ENCODE assay signal across 13 cellular contexts in genomic region chr3:58234516-58234931, GRCh38. TPM values are rescaled to one million over a fixed set of nuclear protein-coding genes. Genes with fewer than 3 reads are reported as not detected.
A peak's percentile ranks its signal among the peaks of the same experiment; 100 is the strongest.
DNase-seq lines count a peak whose midpoint lies in the region; ATAC-seq and TF ChIP-seq lines count a peak whose summit lies in the region.
"Had no signal": no experiment of that assay in that cellular context is flagged by ENCODE, and none has a peak within 500 bp of the region (broad histone marks: within the 10 kb centered on the region; RNA-seq: fewer than 3 reads in every experiment).

No MANE protein-coding gene starts in this region.

- intact Hi-C loops in mucosa of descending colon (cut with DNase I, micrococcal nuclease), result no loop called here

- ATAC-seq in HG02623 (IDR thresholded peaks at IDR 0.05; ENCODE audit: unreplicated experiment) (no peak), mucosa of descending colon (no peak)
- ATAC-seq: psoas muscle had no signal

- no peaks in the 10 kb centered on the region for H3K9me3 ChIP-seq in mucosa of descending colon
- H3K9me3 ChIP-seq: ascending aorta, psoas muscle, upper lobe of left lung had no signal

- H3K36me3 ChIP-seq in mucosa of descending colon (ENCODE audit: low read depth), result no peaks in the 10 kb centered on the region
- H3K36me3 ChIP-seq: ascending aorta, upper lobe of left lung had no signal

- H3K4me1 ChIP-seq in mucosa of descending colon (ENCODE audit: low read depth), result no peaks in the 10 kb centered on the region

- H3K4me3 ChIP-seq in fibroblast of pulmonary artery (replicated peaks; ENCODE audit: low read depth, low read length), result no peak overlapping the region
- H3K4me3 ChIP-seq in mucosa of descending colon, result no peak overlapping the region
- H3K4me3 ChIP-seq: ascending aorta, psoas muscle, upper lobe of left lung had no signal

- DNase-seq in A172 (ENCODE audit: low spot score) (peak; percentile 49), GM03348 (ENCODE audit: low spot score) (peak; percentile 52), RPMI7951 (ENCODE audit: low read depth) (peak; percentile 72), fibroblast of pulmonary artery (ENCODE audit: low read depth) (peak; percentile 31), mucosa of descending colon (no peak), NCI-H226 (no peak), iPS-NIHi11 (ENCODE audit: low spot score) (no peak)
- DNase-seq: NCI-H774, psoas muscle, T-helper 1 cell, upper lobe of left lung had no signal

- TF ChIP-seq CTCF in fibroblast of pulmonary artery (IDR thresholded peaks at IDR 0.05; ENCODE audit: low read length, missing control alignments) (no peak), mucosa of descending colon (IDR thresholded peaks at IDR 0.05) (no peak)

RNA-seq across cellular contexts. Expression of gene ABHD6, which starts 3.1 kb away (rescaled TPM):
- 8.4 and 8.9 TPM in 2 replicates for total RNA-seq in A172 (2014; rRNA removed; shearing (Covaris generic))
- total RNA-seq in RPMI7951 (2014; rRNA removed; shearing (Covaris generic)), result 19.5 and 20.1 TPM in 2 replicates
- 10 to 100 TPM; 25.7 to 38.4 (median 26.7) TPM for total RNA-seq in mucosa of descending colon

RNA-seq across cellular contexts. Expression of gene DNASE1L3, which starts 23.8 kb away (rescaled TPM):
- not detected in 2 replicates for total RNA-seq in A172 (2014; rRNA removed; shearing (Covaris generic))
- total RNA-seq in RPMI7951 (2014; rRNA removed; shearing (Covaris generic)), result not detected in 2 replicates
- total RNA-seq in mucosa of descending colon, result 1 to 10 TPM; 3.3 to 9.6 (median 9.0) TPM

Comparison
In these comparisons a context has a peak if more than half of its experiments do, and no peak if none do; other contexts are left out.
1. DNase-seq: peak in A172 (single experiment), GM03348 (single experiment), RPMI7951 (single experiment) and fibroblast of pulmonary artery (single experiment); none in mucosa of descending colon (0 of 3), NCI-H226 (single experiment) and iPS-NIHi11 (single experiment).